ENCODE assay signal across 2 cellular contexts in genomic region chr10:21092683-21093524, GRCh38.
A peak's percentile ranks its signal among the peaks of the same experiment; 100 is the strongest.
TF ChIP-seq lines count a peak whose summit lies in the region.

No MANE protein-coding gene starts in this region.

TF ChIP-seq in SK-N-SH, 30 proteins besides CTCF, POLR2A, EP300 and RAD21 (continued from another document and continues in another):
- TF ChIP-seq REST (IDR thresholded peaks at IDR 0.05; ENCODE audit: low read depth, low read length), result no peak
- TF ChIP-seq MAX (IDR thresholded peaks at IDR 0.05; ENCODE audit: low read depth), result no peak
- TF ChIP-seq TCF12 (IDR thresholded peaks at IDR 0.05), result peak; percentile 79
- no peak for TF ChIP-seq RCOR1 (IDR thresholded peaks at IDR 0.05; ENCODE audit: low read length)
- no peak for TF ChIP-seq USF1 (IDR thresholded peaks at IDR 0.05; ENCODE audit: borderline replicate concordance, low read depth)
- TF ChIP-seq POLR2AphosphoS5 (IDR thresholded peaks at IDR 0.05; ENCODE audit: low read depth, low read length), result peak; percentile 50; the same call in 1 of the 2 replicates
- peak; percentile 74 for TF ChIP-seq JUND (IDR thresholded peaks at IDR 0.05)
- peak; percentile 48; the same call in 1 of the 2 replicates for TF ChIP-seq FOSL2 (IDR thresholded peaks at IDR 0.05; ENCODE audit: borderline replicate concordance, low read depth)
- TF ChIP-seq NFIC (IDR thresholded peaks at IDR 0.05; ENCODE audit: borderline replicate concordance), result peak; percentile 80
- TF ChIP-seq SMC3 (IDR thresholded peaks at IDR 0.05; ENCODE audit: low read depth, low read length), result no peak
- no peak for TF ChIP-seq FOXM1 (IDR thresholded peaks at IDR 0.05; ENCODE audit: low read depth)
- TF ChIP-seq YY1 (IDR thresholded peaks at IDR 0.05; ENCODE audit: low read depth), result no peak
- no peak for TF ChIP-seq GATA2 (CRISPR knock-in tag; IDR thresholded peaks at IDR 0.05)
- no peak for TF ChIP-seq USF2 (IDR thresholded peaks at IDR 0.05; ENCODE audit: borderline replicate concordance, low read depth, low read length)
- TF ChIP-seq IRF3 (IDR thresholded peaks at IDR 0.05; ENCODE audit: low read depth, low read length), result no peak
- no peak for TF ChIP-seq ELF1 (IDR thresholded peaks at IDR 0.05)
- TF ChIP-seq FOXJ3 (CRISPR knock-in tag; IDR thresholded peaks at IDR 0.05), result no peak
- TF ChIP-seq TEAD4 (IDR thresholded peaks at IDR 0.05; ENCODE audit: borderline replicate concordance, insufficient read depth), result 0 out of 2 replicates have a peak, but pooled peaks have one; percentile 35
- no peak for TF ChIP-seq RFX5 (IDR thresholded peaks at IDR 0.05; ENCODE audit: low read length)
- no peak for TF ChIP-seq GABPA (IDR thresholded peaks at IDR 0.05; ENCODE audit: low read depth)
- TF ChIP-seq EZH2phosphoT487 (IDR thresholded peaks at IDR 0.05; ENCODE audit: borderline replicate concordance, low read depth), result no peak
- no peak for TF ChIP-seq TAF1 (IDR thresholded peaks at IDR 0.05; ENCODE audit: borderline replicate concordance, low read depth, low read length)
- TF ChIP-seq PBX3 (IDR thresholded peaks at IDR 0.05), result peak; percentile 97
- no peak for TF ChIP-seq NRF1 (IDR thresholded peaks at IDR 0.05; ENCODE audit: low read depth, low read length)
- TF ChIP-seq RXRA (IDR thresholded peaks at IDR 0.05; ENCODE audit: borderline replicate concordance, low read depth), result no peak

TF ChIP-seq in GM23338, 12 proteins besides CTCF, POLR2A, EP300 and RAD21 (continued from another document):
- no peak for TF ChIP-seq REST (IDR thresholded peaks at IDR 0.05; ENCODE audit: unreplicated experiment)
- no peak for TF ChIP-seq EZH2phosphoT487 (IDR thresholded peaks at IDR 0.05; ENCODE audit: unreplicated experiment)
- TF ChIP-seq ZNF462 (CRISPR knock-in tag; IDR thresholded peaks at IDR 0.05), result no peak
- no peak for TF ChIP-seq JUNB (IDR thresholded peaks at IDR 0.05; ENCODE audit: unreplicated experiment)
- no peak for TF ChIP-seq EZH2 (IDR thresholded peaks at IDR 0.05; ENCODE audit: low read depth, unreplicated experiment)
- no peak for TF ChIP-seq STAT1 (IDR thresholded peaks at IDR 0.05; ENCODE audit: unreplicated experiment)
- no peak for TF ChIP-seq POLR2AphosphoS5 (IDR thresholded peaks at IDR 0.05; ENCODE audit: low read depth)
